17 cellular contexts compared by ENCODE assay signal in the genomic region with DNA sequence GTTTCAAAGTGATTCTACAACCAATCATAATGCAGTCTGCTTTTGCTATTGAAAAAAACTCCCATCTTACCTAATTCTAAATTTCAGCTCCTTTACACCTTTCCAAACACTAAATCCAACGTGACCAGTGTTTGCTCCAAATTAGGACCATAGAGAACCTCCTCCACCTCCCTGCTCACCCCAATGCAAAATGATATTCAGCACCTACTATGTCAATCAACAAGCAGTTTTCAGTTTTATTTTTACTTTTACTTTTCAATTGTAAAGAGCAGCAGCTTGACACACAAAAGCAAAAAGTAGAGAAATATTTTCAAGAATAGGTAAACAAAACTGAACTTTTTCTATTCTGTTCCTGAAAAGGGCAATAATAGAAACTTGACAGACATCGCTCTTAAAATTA. TPM values are rescaled to one million over a fixed set of nuclear protein-coding genes. Genes with fewer than 3 reads are reported as not detected.
DNase-seq lines count a peak whose midpoint lies in the region; ATAC-seq and TF ChIP-seq lines count a peak whose summit lies in the region.
"Had no signal": no experiment of that assay in that cellular context is flagged by ENCODE, and none has a peak within 500 bp of the region (broad histone marks: within the 10 kb centered on the region; RNA-seq: fewer than 3 reads in every experiment).

No MANE protein-coding gene starts in this region.

- no peaks in the 10 kb centered on the region for H3K9me3 ChIP-seq in spleen
- H3K9me3 ChIP-seq: ovary, vagina had no signal

- H3K4me3 ChIP-seq in spleen: peak overlapping the region in 1 of 8 donors; percentile 35
- H3K4me3 ChIP-seq: lung, ovary, vagina had no signal

- ATAC-seq in activated T-cell treated with anti-CD3 and anti-CD28 coated beads, Interleukin-2, amount 50 U/mL, for 4 hours: no peak
- no peak for ATAC-seq in activated naive CD8-positive, alpha-beta T cell treated with anti-CD3 and anti-CD28 coated beads, Interleukin-2, amount 50 U/mL, for 24 hours
- ATAC-seq in GM19467 (IDR thresholded peaks at IDR 0.05; ENCODE audit: unreplicated experiment): no peak
- no peak for ATAC-seq in HG03571 (IDR thresholded peaks at IDR 0.05; ENCODE audit: unreplicated experiment)

- TF ChIP-seq CTCF in spleen (IDR thresholded peaks at IDR 0.05 in 8 of 11, conservative IDR thresholded peaks at IDR 0.05 in 3 of 11): no peak

- no peaks in the 10 kb centered on the region for H3K9me3 Mint-ChIP-seq in activated T-cell treated with anti-CD3 and anti-CD28 coated beads, Interleukin-2, amount 50 U/mL, for 4 hours
- H3K9me3 Mint-ChIP-seq in IgD-negative memory B cell: no peaks in the 10 kb centered on the region
- no peaks in the 10 kb centered on the region for H3K9me3 Mint-ChIP-seq in activated naive CD8-positive, alpha-beta T cell treated with anti-CD3 and anti-CD28 coated beads, Interleukin-2, amount 50 U/mL, for 24 hours
- H3K9me3 Mint-ChIP-seq: HFFc6 had no signal

- DNase-seq in activated T-cell treated with anti-CD3 and anti-CD28 coated beads, Interleukin-2, amount 50 U/mL, for 4 hours: no peak
- no peak for DNase-seq in activated T-cell treated with anti-CD3 and anti-CD28 coated beads, Interleukin-2, amount 50 U/mL, for 48 hours
- DNase-seq in activated naive CD8-positive, alpha-beta T cell treated with anti-CD3 and anti-CD28 coated beads, Interleukin-2, amount 50 U/mL, for 24 hours: no peak
- no peak for DNase-seq in spleen
- DNase-seq in D341Med (ENCODE audit: low spot score): no peak
- DNase-seq: amygdala, HFFc6, NCI-H510A treated with DMSO at 0.1 percent for 48 hours, ovary had no signal

- peaks cover 3% of the 10 kb centered on the region for H3K36me3 Mint-ChIP-seq in activated T-cell treated with anti-CD3 and anti-CD28 coated beads, Interleukin-2, amount 50 U/mL, for 4 hours (ENCODE audit: insufficient read depth)
- peaks cover 9% of the 10 kb centered on the region for H3K36me3 Mint-ChIP-seq in IgD-negative memory B cell
- peaks cover 11% of the 10 kb centered on the region for H3K36me3 Mint-ChIP-seq in activated naive CD8-positive, alpha-beta T cell treated with anti-CD3 and anti-CD28 coated beads, Interleukin-2, amount 50 U/mL, for 24 hours (ENCODE audit: low read depth)

- 50 to 66% (median 59%) methylated on average over 2 of the region's 2 CpGs for WGBS in spleen, 5 donors

- peaks cover 48 to 90% (median 70%) of the 10 kb centered on the region in 6 donors for H3K4me1 ChIP-seq in spleen

- H3K27ac Mint-ChIP-seq in IgD-negative memory B cell: peak overlapping the region; percentile 18 to 97 (median 95)
- H3K27ac Mint-ChIP-seq in activated naive CD8-positive, alpha-beta T cell treated with anti-CD3 and anti-CD28 coated beads, Interleukin-2, amount 50 U/mL, for 24 hours: peak overlapping the region; percentile 52

- no peaks in the 10 kb centered on the region for H3K27me3 Mint-ChIP-seq in activated T-cell treated with anti-CD3 and anti-CD28 coated beads, Interleukin-2, amount 50 U/mL, for 4 hours (ENCODE audit: low read depth)
- peaks cover 2% of the 10 kb centered on the region for H3K27me3 Mint-ChIP-seq in IgD-negative memory B cell
- no peaks in the 10 kb centered on the region for H3K27me3 Mint-ChIP-seq in activated naive CD8-positive, alpha-beta T cell treated with anti-CD3 and anti-CD28 coated beads, Interleukin-2, amount 50 U/mL, for 24 hours

- H3K4me3 Mint-ChIP-seq in activated T-cell treated with anti-CD3 and anti-CD28 coated beads, Interleukin-2, amount 50 U/mL, for 4 hours: peak overlapping the region; percentile 16
- H3K4me3 Mint-ChIP-seq in IgD-negative memory B cell: peak overlapping the region; percentile 71 to 100 (median 88)
- H3K4me3 Mint-ChIP-seq in activated naive CD8-positive, alpha-beta T cell treated with anti-CD3 and anti-CD28 coated beads, Interleukin-2, amount 50 U/mL, for 24 hours: peak overlapping the region; percentile 49
- H3K4me3 Mint-ChIP-seq: HFFc6 had no signal

- peak overlapping the region in 6 of 8 donors; percentile 1 to 100 (median 100) for H3K27ac ChIP-seq in spleen
- H3K27ac ChIP-seq: ovary, vagina had no signal

- H3K4me1 Mint-ChIP-seq in activated T-cell treated with anti-CD3 and anti-CD28 coated beads, Interleukin-2, amount 50 U/mL, for 4 hours (ENCODE audit: low read depth): peaks cover 72% of the 10 kb centered on the region
- peaks cover 61 to 65% (median 62%) of the 10 kb centered on the region in 3 donors for H3K4me1 Mint-ChIP-seq in IgD-negative memory B cell
- peaks cover 78% of the 10 kb centered on the region for H3K4me1 Mint-ChIP-seq in activated naive CD8-positive, alpha-beta T cell treated with anti-CD3 and anti-CD28 coated beads, Interleukin-2, amount 50 U/mL, for 24 hours

- H3K36me3 ChIP-seq in spleen: no peaks in the 10 kb centered on the region
- H3K36me3 ChIP-seq: ovary, vagina had no signal

- TF ChIP-seq POLR2A in spleen (IDR thresholded peaks at IDR 0.05): no peak

- intact Hi-C loops in spleen (cut with DNase I; ENCODE audit: low total_unique reads): no loop called here

- no peaks in the 10 kb centered on the region for H3K27me3 ChIP-seq in spleen (replicated peaks in 1 of 7)
- H3K27me3 ChIP-seq: ovary, vagina had no signal

RNA-seq across cellular contexts. Expression of gene FAM13B, which starts 3.4 kb away (rescaled TPM):
- total RNA-seq in activated T-cell treated with anti-CD3 and anti-CD28 coated beads, Interleukin-2, amount 50 U/mL, for 4 hours: 10 to 100 TPM; 15.0 to 17.7 (median 15.3) TPM
- 34.2 TPM for polyA plus RNA-seq in IgD-negative memory B cell
- total RNA-seq in spleen: 10 to 100 TPM; 57.6 to 91.9 (median 67.6) TPM
- 10 to 100 TPM; 11.3 to 14.5 (median 11.5) TPM for polyA plus RNA-seq in spleen

RNA-seq across cellular contexts. Expression of gene WNT8A, which starts 54.3 kb away (rescaled TPM):
- not detected for total RNA-seq in activated T-cell treated with anti-CD3 and anti-CD28 coated beads, Interleukin-2, amount 50 U/mL, for 4 hours
- polyA plus RNA-seq in IgD-negative memory B cell (not detected), spleen (under 1 TPM in 1 of 3 donors, not detected in 2; 0.05 TPM)
- total RNA-seq in spleen: under 1 TPM in 1 of 7 donors, not detected in 6; 0.60 TPM
- total RNA-seq: fibroblast of lung, HFFc6, HT1080, lung, ovary, RPMI7951, vagina had no signal
- polyA plus RNA-seq: fibroblast of lung, lung, ovary had no signal

Comparison
In these comparisons a context has a peak if more than half of its experiments do, and no peak if none do; other contexts are left out.
1. H3K4me3 Mint-ChIP-seq: peak in every context shown above with its lines; median percentile 88 in IgD-negative memory B cell; 49 in activated naive CD8-positive, alpha-beta T cell treated with anti-CD3 and anti-CD28 coated beads, Interleukin-2, amount 50 U/mL, for 24 hours; 16 in activated T-cell treated with anti-CD3 and anti-CD28 coated beads, Interleukin-2, amount 50 U/mL, for 4 hours.